In genomic region chr12:131896080-131896810, GRCh38 we compare ENCODE assay signal across 8 cellular contexts. TPM values are rescaled to one million over a fixed set of nuclear protein-coding genes. Genes with fewer than 3 reads are reported as not detected.
DNase-seq lines count a peak whose midpoint lies in the region; ATAC-seq, FAIRE-seq and TF ChIP-seq lines count a peak whose summit lies in the region.

No MANE protein-coding gene starts in this region.

- H3K79me2 ChIP-seq in keratinocyte (ENCODE audit: control insufficient read depth, insufficient read depth, low read length), result no peaks in the 10 kb centered on the region

- H3K27ac ChIP-seq in keratinocyte (ENCODE audit: control insufficient read depth, insufficient read depth, low read length), result peak overlapping the region; percentile 74
- H3K27ac ChIP-seq in spleen, result peak overlapping the region; percentile 76 to 98 (median 93)

- peak overlapping the region; percentile 77 for H3K4me2 ChIP-seq in keratinocyte (ENCODE audit: control insufficient read depth, extremely low read depth, insufficient read depth, low read depth, low read length)

- TF ChIP-seq CTCF in GM12865 (IDR thresholded peaks at IDR 0.05; ENCODE audit: insufficient read depth, low read depth, low read length, missing control alignments), result no peak
- TF ChIP-seq CTCF in keratinocyte (optimal IDR thresholded peaks at IDR 0.05 in 1 of 3, IDR thresholded peaks at IDR 0.05 in 1 of 3, conservative IDR thresholded peaks at IDR 0.05 in 1 of 3; ENCODE audit: extremely low read depth in 1 of 3, insufficient read depth in 2 of 3, low read length in 3 of 3), result no peak
- TF ChIP-seq CTCF in spleen (IDR thresholded peaks at IDR 0.05 in 8 of 11, conservative IDR thresholded peaks at IDR 0.05 in 3 of 11), result no peak

- no peaks in the 10 kb centered on the region for H3K36me3 ChIP-seq in keratinocyte (ENCODE audit: control insufficient read depth in 2 of 2, extremely low read depth in 1 of 2, insufficient read depth in 2 of 2, low read length in 2 of 2)
- H3K36me3 ChIP-seq in spleen, result peaks cover 0 to 40% (median 0%) of the 10 kb centered on the region in 6 donors

- dilution Hi-C loops in keratinocyte (cut with MboI; ENCODE audit: extremely low pct_ligation_motif_present, low sequenced_read_pairs), result no loop called here

- H3K27me3 ChIP-seq in keratinocyte (ENCODE audit: control insufficient read depth, extremely low read depth, insufficient read depth, low read length), result no peaks in the 10 kb centered on the region
- H3K27me3 ChIP-seq in spleen (replicated peaks in 1 of 7), result no peaks in the 10 kb centered on the region

- peaks cover 3% of the 10 kb centered on the region for H4K20me1 ChIP-seq in keratinocyte (ENCODE audit: control insufficient read depth, extremely low read depth, insufficient read depth, low read length)

- peak overlapping the region; percentile 76 for H2AFZ ChIP-seq in keratinocyte (ENCODE audit: control insufficient read depth, low read length)

- intact Hi-C loops in spleen (cut with DNase I; ENCODE audit: low total_unique reads), result no loop called here

- H3K9ac ChIP-seq in keratinocyte (ENCODE audit: control insufficient read depth, extremely low read depth, insufficient read depth, low read length), result peak overlapping the region; percentile 72

- peaks cover 14% of the 10 kb centered on the region for H3K4me1 ChIP-seq in keratinocyte (ENCODE audit: control insufficient read depth, extremely low read depth, insufficient read depth, low read length)
- H3K4me1 ChIP-seq in spleen, result peaks cover 25 to 66% (median 34%) of the 10 kb centered on the region in 6 donors

- 4 to 16% (median 5%) methylated on average over 12 to 39 of the region's 39 CpGs for WGBS in spleen, 5 donors

- peak overlapping the region; percentile 75 for H3K4me3 ChIP-seq in GM12865 (ENCODE audit: low read depth, low read length)
- H3K4me3 ChIP-seq in keratinocyte (ENCODE audit: control insufficient read depth in 2 of 3, extremely low read depth in 1 of 3, insufficient read depth in 2 of 3, low read depth in 1 of 3, low read length in 3 of 3), result peak overlapping the region; percentile 52 to 73 (median 65)
- H3K4me3 ChIP-seq in spleen, result peak overlapping the region; percentile 51 to 85 (median 59)

- H3K9me3 ChIP-seq in keratinocyte (ENCODE audit: control insufficient read depth, low read depth, low read length) (no peaks in the 10 kb centered on the region), spleen (no peaks in the 10 kb centered on the region)

- no peak for FAIRE-seq in keratinocyte (lab: Jason Lieb, UNC)

- H3K9me1 ChIP-seq in keratinocyte (ENCODE audit: control insufficient read depth, extremely low read depth, insufficient read depth, low read length), result no peaks in the 10 kb centered on the region

- DNase-seq in GM12865 (ENCODE audit: low read depth), result peak; percentile 73
- DNase-seq in NCI-H146 (lab: John Stamatoyannopoulos, UW), result peak; percentile 89
- DNase-seq in activated CD4-positive, CD25-positive, alpha-beta regulatory T cell treated with anti-CD3 and anti-CD28 coated beads, Interleukin-2, amount 50 U/mL, for 16 hours (ENCODE audit: low read depth, low spot score), result peak; percentile 38
- DNase-seq in cerebellar cortex (ENCODE audit: low spot score), result peak; percentile 97
- DNase-seq in keratinocyte (ENCODE audit: low read depth, low spot score), result no peak
- peak; percentile 97 for DNase-seq in spleen
- no peak for DNase-seq in NCI-H1694 (lab: John Stamatoyannopoulos, UW)

- TF ChIP-seq POLR2A in spleen (IDR thresholded peaks at IDR 0.05), result peak in 1 of 3 donors; percentile 53

- peak; percentile 50 for ATAC-seq in HG02763 (IDR thresholded peaks at IDR 0.05; ENCODE audit: unreplicated experiment)

RNA-seq across cellular contexts. Expression of gene ULK1, which starts 1.8 kb away (rescaled TPM):
- 2.3 to 4.8 TPM (median 4.3 TPM) in 3 replicates for polyA plus RNA-seq in keratinocyte
- polyA plus RNA-seq in keratinocyte (2011; ENCODE audit: low read depth), result 6.5 TPM
- 2.1 and 3.5 TPM in 2 replicates for polyA plus RNA-seq in keratinocyte (2011; cell fraction: cytosol; rRNA removed)
- polyA plus RNA-seq in keratinocyte (2011; cell fraction: nucleus; rRNA removed), result 21.9 and 29.8 TPM in 2 replicates
- polyA plus RNA-seq in keratinocyte (2012; ENCODE audit: low replicate concordance), result 7.5 and 24.2 TPM in 2 replicates
- polyA minus RNA-seq in keratinocyte, result 5.2 to 6.6 TPM (median 5.8 TPM) in 3 replicates
- 9.6 TPM for polyA minus RNA-seq in keratinocyte (2011; cell fraction: cytosol; rRNA and poly(A)+ RNA removed)
- polyA minus RNA-seq in keratinocyte (2011; cell fraction: nucleus; rRNA and poly(A)+ RNA removed), result 13.2 and 15.6 TPM in 2 replicates
- 10 to 100 TPM; 30.2 to 60.7 (median 55.0) TPM for total RNA-seq in spleen
- 10 to 100 TPM in 2 of 3 donors, 1 to 10 TPM in 1; 9.9 to 35.1 (median 25.3) TPM for polyA plus RNA-seq in spleen

RNA-seq across cellular contexts. Expression of gene PUS1, which starts 32.8 kb away (rescaled TPM):
- polyA plus RNA-seq in keratinocyte (25.8 to 27.1 TPM (median 26.3 TPM) in 3 replicates), spleen (10 to 100 TPM; 30.0 to 46.5 (median 41.3) TPM)
- 8.4 TPM for polyA plus RNA-seq in keratinocyte (2011; ENCODE audit: low read depth)
- polyA plus RNA-seq in keratinocyte (2011; cell fraction: cytosol; rRNA removed), result 10.4 and 22.4 TPM in 2 replicates
- 50.5 and 61.5 TPM in 2 replicates for polyA plus RNA-seq in keratinocyte (2011; cell fraction: nucleus; rRNA removed)
- polyA plus RNA-seq in keratinocyte (2012; ENCODE audit: low replicate concordance), result 16.2 and 30.7 TPM in 2 replicates
- 17.2 to 33.2 TPM (median 20.8 TPM) in 3 replicates for polyA minus RNA-seq in keratinocyte
- 26.3 TPM for polyA minus RNA-seq in keratinocyte (2011; cell fraction: cytosol; rRNA and poly(A)+ RNA removed)
- polyA minus RNA-seq in keratinocyte (2011; cell fraction: nucleus; rRNA and poly(A)+ RNA removed), result 19.0 and 21.3 TPM in 2 replicates
- 10 to 100 TPM; 16.0 to 42.7 (median 23.3) TPM for total RNA-seq in spleen

RNA-seq across cellular contexts. Expression of gene EP400, which starts 53.5 kb away (rescaled TPM):
- polyA plus RNA-seq in keratinocyte (2.3 to 4.8 TPM (median 4.1 TPM) in 3 replicates), spleen (10 to 100 TPM; 11.8 to 20.8 (median 17.5) TPM)
- polyA plus RNA-seq in keratinocyte (2011; ENCODE audit: low read depth), result 15.3 TPM
- 4.7 and 4.9 TPM in 2 replicates for polyA plus RNA-seq in keratinocyte (2011; cell fraction: cytosol; rRNA removed)
- polyA plus RNA-seq in keratinocyte (2011; cell fraction: nucleus; rRNA removed), result 35.0 and 40.1 TPM in 2 replicates
- 13.8 and 17.1 TPM in 2 replicates for polyA plus RNA-seq in keratinocyte (2012; ENCODE audit: low replicate concordance)
- 8.5 to 24.6 TPM (median 16.6 TPM) in 3 replicates for polyA minus RNA-seq in keratinocyte
- polyA minus RNA-seq in keratinocyte (2011; cell fraction: cytosol; rRNA and poly(A)+ RNA removed), result 7.5 TPM
- 21.0 and 36.5 TPM in 2 replicates for polyA minus RNA-seq in keratinocyte (2011; cell fraction: nucleus; rRNA and poly(A)+ RNA removed)
- 10 to 100 TPM; 41.1 to 70.2 (median 48.3) TPM for total RNA-seq in spleen

Comparison
In these comparisons a context has a peak if more than half of its experiments do, and no peak if none do; other contexts are left out.
1. DNase-seq: peak in GM12865 (single experiment), NCI-H146 (single experiment), activated CD4-positive, CD25-positive, alpha-beta regulatory T cell treated with anti-CD3 and anti-CD28 coated beads, Interleukin-2, amount 50 U/mL, for 16 hours (single experiment), cerebellar cortex (single experiment) and spleen (single experiment); none in keratinocyte (single experiment) and NCI-H1694 (single experiment).
2. Peak in every context shown above with its lines, with median percentiles within 50 percentile points of each other: H3K4me3 ChIP-seq.